Comparison of ENCODE assay signal across 1 cellular context in the genomic region with DNA sequence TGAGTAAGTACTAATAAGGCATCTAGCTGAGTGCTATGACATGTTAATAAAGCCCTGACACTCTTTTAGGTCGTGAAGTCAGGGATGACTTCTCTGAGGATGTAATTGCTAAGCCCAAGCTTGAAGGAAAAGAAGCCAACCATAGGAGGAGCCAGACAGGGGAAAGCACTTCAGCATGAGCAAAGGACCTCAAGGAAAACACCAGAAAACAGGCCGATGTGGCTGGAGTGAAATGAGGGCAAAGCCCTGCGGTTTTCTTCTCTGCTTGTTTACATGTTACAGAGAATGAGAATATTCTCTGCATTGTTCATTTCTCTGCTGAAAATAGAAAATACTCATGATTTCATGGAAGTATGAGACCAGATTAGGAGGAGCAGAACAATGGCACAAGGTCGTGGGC.
TF ChIP-seq lines count a peak whose summit lies in the region.

No MANE protein-coding gene starts in this region.

TF ChIP-seq in IMR-90, 13 proteins besides CTCF, POLR2A, EP300 and RAD21 (continued from another document):
- TF ChIP-seq, protein P1, sequence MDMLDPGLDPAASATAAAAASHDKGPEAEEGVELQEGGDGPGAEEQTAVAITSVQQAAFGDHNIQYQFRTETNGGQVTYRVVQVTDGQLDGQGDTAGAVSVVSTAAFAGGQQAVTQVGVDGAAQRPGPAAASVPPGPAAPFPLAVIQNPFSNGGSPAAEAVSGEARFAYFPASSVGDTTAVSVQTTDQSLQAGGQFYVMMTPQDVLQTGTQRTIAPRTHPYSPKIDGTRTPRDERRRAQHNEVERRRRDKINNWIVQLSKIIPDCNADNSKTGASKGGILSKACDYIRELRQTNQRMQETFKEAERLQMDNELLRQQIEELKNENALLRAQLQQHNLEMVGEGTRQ (IDR thresholded peaks at IDR 0.05; ENCODE audit: low read depth, low read length) = no peak
- TF ChIP-seq MAFK (IDR thresholded peaks at IDR 0.05; ENCODE audit: low read depth, low read length) (no peak), CEBPB (IDR thresholded peaks at IDR 0.05; ENCODE audit: low read depth, low read length) (no peak), NFE2L2 (IDR thresholded peaks at IDR 0.05; ENCODE audit: low read depth, low read length) (no peak)
